In the genomic region with DNA sequence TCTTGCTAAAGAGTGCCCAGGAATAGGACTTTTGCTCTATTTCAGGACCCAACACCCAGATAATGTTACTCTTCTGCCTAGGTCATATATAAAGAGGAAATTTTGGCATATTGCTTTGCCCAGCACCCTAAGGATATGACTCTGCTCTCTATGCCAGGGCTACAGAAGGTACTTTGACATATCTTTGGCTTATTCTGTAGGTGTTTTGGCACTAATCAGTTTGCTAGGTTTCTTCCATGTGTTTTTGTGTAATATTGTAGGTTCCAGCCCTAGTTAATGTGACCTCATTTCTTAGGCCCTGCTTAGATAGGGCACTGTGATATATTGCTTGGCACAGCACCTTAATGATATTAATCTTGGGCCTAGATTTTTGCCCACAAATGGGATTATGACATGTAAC, we compare ENCODE assay signal across 7 cellular contexts.
"Had no signal": no experiment of that assay in that cellular context is flagged by ENCODE, and none has a peak within 500 bp of the region (broad histone marks: within the 10 kb centered on the region; RNA-seq: fewer than 3 reads in every experiment).

No MANE protein-coding gene starts in this region.

- H3K27ac ChIP-seq: GM23248 had no signal

- DNase-seq: GM23248, H7, H9, HCEC 1CT, HFFc6 had no signal

- H3K9me3 ChIP-seq: HAP-1 had no signal

- H3K36me3 ChIP-seq: HAP-1 had no signal

- H3K4me3 ChIP-seq: GM23248, GM23338, HAP-1 had no signal

- H3K4me1 ChIP-seq: HAP-1 had no signal
